In the genomic region with DNA sequence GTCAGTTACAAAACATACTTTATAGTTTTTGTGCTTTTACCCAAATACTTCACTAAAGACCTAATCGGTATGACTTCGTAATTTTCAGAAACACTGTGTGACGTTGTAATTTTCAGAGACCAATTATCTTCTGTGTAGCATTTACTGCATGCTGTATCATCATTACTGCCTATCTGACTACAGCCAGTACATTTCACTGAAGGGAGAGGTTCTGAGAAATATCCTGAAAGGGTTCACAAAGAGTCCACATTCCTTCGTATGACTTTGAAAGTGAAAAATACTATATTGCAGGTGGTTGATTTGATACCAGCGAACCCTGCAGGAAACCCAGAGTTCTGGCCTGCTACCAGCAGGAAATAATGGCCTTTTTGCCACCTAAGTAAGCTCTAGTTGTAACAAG, we compare ENCODE assay signal across 14 cellular contexts.
A peak's percentile ranks its signal among the peaks of the same experiment; 100 is the strongest.
DNase-seq lines count a peak whose midpoint lies in the region; TF ChIP-seq lines count a peak whose summit lies in the region.
"Had no signal": no experiment of that assay in that cellular context is flagged by ENCODE, and none has a peak within 500 bp of the region (broad histone marks: within the 10 kb centered on the region; RNA-seq: fewer than 3 reads in every experiment).

No MANE protein-coding gene starts in this region.

- 59% methylated on average over 5 of the region's 5 CpGs for WGBS in urinary bladder

- H3K79me2 ChIP-seq in fibroblast of lung (ENCODE audit: control insufficient read depth, insufficient read depth, low read length) (no peaks in the 10 kb centered on the region), osteoblast (ENCODE audit: insufficient read depth, low read length) (no peaks in the 10 kb centered on the region)

- H3K36me3 ChIP-seq in fibroblast of lung (ENCODE audit: control insufficient read depth, insufficient read depth, low read length) (no peaks in the 10 kb centered on the region), osteoblast (ENCODE audit: insufficient read depth, low read length) (no peaks in the 10 kb centered on the region), urinary bladder (ENCODE audit: insufficient read depth) (no peaks in the 10 kb centered on the region)
- H3K36me3 ChIP-seq: adrenal gland, neural progenitor cell had no signal

- H3K27me3 ChIP-seq in fibroblast of lung (ENCODE audit: control insufficient read depth, insufficient read depth, low read length) (no peaks in the 10 kb centered on the region), osteoblast (ENCODE audit: insufficient read depth, low read length) (no peaks in the 10 kb centered on the region)
- H3K27me3 ChIP-seq: adrenal gland, neural progenitor cell had no signal

- H3K4me1 ChIP-seq in fibroblast of lung (ENCODE audit: control insufficient read depth, extremely low read depth, insufficient read depth, low read length) (no peaks in the 10 kb centered on the region), osteoblast (ENCODE audit: insufficient read depth, low read length) (no peaks in the 10 kb centered on the region), urinary bladder (ENCODE audit: insufficient read depth) (no peaks in the 10 kb centered on the region)

- H3K4me3 ChIP-seq in fibroblast of lung (replicated peaks in 1 of 4; ENCODE audit: control extremely low read depth in 1 of 4, insufficient read depth in 1 of 4, low read depth in 3 of 4, low read length in 4 of 4) (peak overlapping the region in 1 of 4 experiments; percentile 3), osteoblast (ENCODE audit: insufficient read depth, low read length) (no peak overlapping the region), urinary bladder (ENCODE audit: low read depth, low read length) (no peak overlapping the region)
- H3K4me3 ChIP-seq: GM23338, neural progenitor cell had no signal

- DNase-seq in astrocyte of the hippocampus (ENCODE audit: low read depth, low spot score) (peak; percentile 31), fibroblast of lung (ENCODE audit: low read depth in 2 of 2) (peak; percentile 30 to 62), osteoblast (ENCODE audit: insufficient read length, low spot score, missing footprints) (no peak), NCI-H446 treated with DMSO at 0.1 percent for 48 hours (lab: John Stamatoyannopoulos, UW) (no peak), middle frontal gyrus (ENCODE audit: extremely low spot score, low spot score) (no peak), NCI-H526 (lab: John Stamatoyannopoulos, UW) (no peak)
- DNase-seq: adrenal gland, NCI-H1048, NCI-H2081, NCI-H526 treated with DMSO at 0.1 percent for 48 hours had no signal

- peak overlapping the region; percentile 68 for H3K4me2 ChIP-seq in fibroblast of lung (ENCODE audit: extremely low read depth, insufficient read depth, low read length)
- H3K4me2 ChIP-seq in osteoblast (ENCODE audit: insufficient read depth, low read length): peak overlapping the region; percentile 38
- H3K4me2 ChIP-seq: GM23338, neural progenitor cell had no signal

- H3K9ac ChIP-seq in fibroblast of lung (ENCODE audit: insufficient read depth, low read length): no peak overlapping the region
- H3K9ac ChIP-seq: neural progenitor cell had no signal

- no peak overlapping the region for H3K27ac ChIP-seq in fibroblast of lung (ENCODE audit: insufficient read depth, low read length)
- no peak overlapping the region for H3K27ac ChIP-seq in osteoblast (ENCODE audit: low read depth, low read length)
- H3K27ac ChIP-seq in urinary bladder (ENCODE audit: low read depth): peak overlapping the region; percentile 2
- H3K27ac ChIP-seq: HL-60, neural progenitor cell had no signal

- H2AFZ ChIP-seq in fibroblast of lung (ENCODE audit: low read length) (no peak overlapping the region), osteoblast (ENCODE audit: low read length) (no peak overlapping the region)
- H2AFZ ChIP-seq: GM23338, neural progenitor cell had no signal

- H3K9me3 ChIP-seq in fibroblast of lung (ENCODE audit: control insufficient read depth, insufficient read depth, low read depth, low read length): no peaks in the 10 kb centered on the region
- no peaks in the 10 kb centered on the region for H3K9me3 ChIP-seq in osteoblast (ENCODE audit: low read depth, low read length)
- H3K9me3 ChIP-seq: adrenal gland had no signal

- H4K20me1 ChIP-seq in fibroblast of lung (ENCODE audit: control insufficient read depth, extremely low read depth, insufficient read depth, low read length): no peaks in the 10 kb centered on the region
- H4K20me1 ChIP-seq in osteoblast (ENCODE audit: insufficient read depth, low read length): no peaks in the 10 kb centered on the region

- TF ChIP-seq CTCF in fibroblast of lung (conservative IDR thresholded peaks at IDR 0.05 in 1 of 2, IDR thresholded peaks at IDR 0.05 in 1 of 2; ENCODE audit: low read depth in 1 of 2, low read length in 2 of 2) (no peak), osteoblast (IDR thresholded peaks at IDR 0.05; ENCODE audit: extremely low read depth, low read depth, low read length) (no peak)

Comparison
In these comparisons a context has a peak if more than half of its experiments do, and no peak if none do; other contexts are left out.
1. DNase-seq: peak in astrocyte of the hippocampus (single experiment) and fibroblast of lung (2 of 2); none in osteoblast (single experiment), NCI-H446 treated with DMSO at 0.1 percent for 48 hours (single experiment), middle frontal gyrus (single experiment) and NCI-H526 (0 of 2).